8 cellular contexts compared by ENCODE assay signal in genomic region chr4:155371432-155372043, GRCh38. TPM values are rescaled to one million over a fixed set of nuclear protein-coding genes. Genes with fewer than 3 reads are reported as not detected.
DNase-seq lines count a peak whose midpoint lies in the region; ATAC-seq and TF ChIP-seq lines count a peak whose summit lies in the region.

No MANE protein-coding gene starts in this region.

- no peaks in the 10 kb centered on the region for H3K9me3 ChIP-seq in PC-9 (ENCODE audit: insufficient read depth, low read depth)

- no peaks in the 10 kb centered on the region for H3K79me2 ChIP-seq in PC-9 (ENCODE audit: low read depth)

- no peak overlapping the region for H3K4me3 ChIP-seq in PC-9
- H3K4me3 ChIP-seq in fibroblast of mammary gland (ENCODE audit: control insufficient read depth, low read depth, low read length) = no peak overlapping the region

- H3F3A ChIP-seq in PC-9 (ENCODE audit: insufficient read depth, low read depth) = no peaks in the 10 kb centered on the region

- TF ChIP-seq CTCF in PC-9 (conservative IDR thresholded peaks at IDR 0.05) (peak; percentile 71), fibroblast of mammary gland (conservative IDR thresholded peaks at IDR 0.05; ENCODE audit: control insufficient read depth, insufficient read depth, low read depth, low read length) (peak; percentile 46)

- intact Hi-C loops in PC-9 (cut with micrococcal nuclease; ENCODE audit: unreplicated experiment) = loop anchor here (1.0 to 10.0 kb wide), 3 partner anchors 389 to 817 kb away; partner anchors contain the start of gene PLRG1
- intact Hi-C loops in sciatic nerve (cut with DNase I) = no loop called here
- intact Hi-C loops in left ventricle myocardium superior (cut with micrococcal nuclease) = loop anchor here (10.0 kb wide), 1 partner anchor 817 kb away; the partner anchor contains the start of gene PLRG1

- ATAC-seq in HG02610 (IDR thresholded peaks at IDR 0.05; ENCODE audit: unreplicated experiment) = peak; percentile 22
- no peak for ATAC-seq in sciatic nerve
- no peak for ATAC-seq in left ventricle myocardium superior

- no peaks in the 10 kb centered on the region for H3K9me2 ChIP-seq in PC-9 (ENCODE audit: insufficient read depth)

- no peak overlapping the region for H3K4me2 ChIP-seq in PC-9

- POLR2A ChIA-PET in PC-9 (lab: Charles Lee; ENCODE audit: unreplicated experiment) = no interaction called here

- DNase-seq in DMS53 (lab: John Stamatoyannopoulos, UW) (peak; percentile 62), PC-9 (no peak), fibroblast of mammary gland (ENCODE audit: low read depth) (peak; percentile 53), sciatic nerve (ENCODE audit: low spot score) (no peak), AG20443 (ENCODE audit: low spot score) (no peak), NCI-H1417 treated with DMSO at 0.1 percent for 48 hours (lab: John Stamatoyannopoulos, UW) (no peak), left ventricle myocardium superior (no peak)

- CTCF ChIA-PET in PC-9 (lab: Charles Lee) = no interaction called here

- no TSS peak for BruUV-seq in PC-9 (replicated peaks; lab: Mats Ljungman, UMichigan)

- no peaks in the 10 kb centered on the region for H3K36me3 ChIP-seq in PC-9 (ENCODE audit: low read depth)

- H2AFZ ChIP-seq in PC-9 = no peak overlapping the region

- no peaks in the 10 kb centered on the region for H4K20me1 ChIP-seq in PC-9 (ENCODE audit: insufficient read depth)

- H3K27me3 ChIP-seq in PC-9 (ENCODE audit: insufficient read depth, low read depth) = no peaks in the 10 kb centered on the region

- no peak overlapping the region for H3K27ac ChIP-seq in PC-9

- peaks cover 10% of the 10 kb centered on the region; the same call in 1 of the 2 replicates for H3K4me1 ChIP-seq in PC-9 (replicated peaks; ENCODE audit: insufficient read depth)

RNA-seq across cellular contexts. Expression of gene MAP9, which starts 5.2 kb away (rescaled TPM):
- total RNA-seq in PC-9 (2021) (9.7 and 11.0 TPM in 2 replicates), sciatic nerve (15.2 TPM), left ventricle myocardium superior (9.9 TPM)

Comparison
In these comparisons a context has a peak if more than half of its experiments do, and no peak if none do; other contexts are left out.
1. DNase-seq: peak in DMS53 (single experiment) and fibroblast of mammary gland (single experiment); none in PC-9 (0 of 2), sciatic nerve (single experiment), AG20443 (single experiment), NCI-H1417 treated with DMSO at 0.1 percent for 48 hours (single experiment) and left ventricle myocardium superior (single experiment).